Comparison of ENCODE assay signal across 1 cellular context in the genomic region with DNA sequence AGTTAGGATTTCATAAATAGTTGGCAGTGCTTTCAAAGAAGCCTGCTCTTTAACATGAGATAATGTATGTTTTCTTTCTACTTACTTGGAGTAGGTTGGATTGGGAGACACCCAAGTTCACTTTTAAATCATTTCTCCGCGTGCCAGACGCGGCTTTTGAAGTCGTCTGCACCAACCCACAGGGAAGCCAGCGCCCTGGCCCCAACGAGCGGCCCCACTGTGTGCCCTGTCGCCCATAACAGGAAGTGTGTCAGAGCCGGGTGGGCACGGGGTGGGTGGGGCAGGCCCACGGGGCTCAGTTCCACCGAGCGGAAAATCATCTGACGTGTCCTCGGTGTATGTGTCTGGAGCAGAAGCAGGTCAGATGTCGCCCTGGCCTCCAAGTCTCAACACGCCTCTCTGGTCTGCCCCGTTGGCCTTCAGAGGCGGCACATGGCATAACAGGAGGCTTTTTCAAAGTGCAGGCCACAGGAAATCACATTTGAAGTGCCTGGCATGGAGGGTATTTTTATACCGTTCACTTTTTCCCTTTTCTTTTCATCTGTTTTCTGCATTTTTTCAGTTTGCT.
TF ChIP-seq lines count a peak whose summit lies in the region.

No MANE protein-coding gene starts in this region.

TF ChIP-seq in IMR-90, 13 proteins besides CTCF, POLR2A, EP300 and RAD21 (continued from another document):
- TF ChIP-seq MAFK (IDR thresholded peaks at IDR 0.05; ENCODE audit: low read depth, low read length) (no peak), RCOR1 (IDR thresholded peaks at IDR 0.05; ENCODE audit: insufficient replicate concordance, low read length) (no peak), MXI1 (IDR thresholded peaks at IDR 0.05; ENCODE audit: borderline replicate concordance, low read depth, low read length) (no peak), CHD1 (IDR thresholded peaks at IDR 0.05; ENCODE audit: low read depth, low read length) (no peak), SMC3 (IDR thresholded peaks at IDR 0.05; ENCODE audit: low read depth, low read length) (no peak)
- TF ChIP-seq, protein P1, sequence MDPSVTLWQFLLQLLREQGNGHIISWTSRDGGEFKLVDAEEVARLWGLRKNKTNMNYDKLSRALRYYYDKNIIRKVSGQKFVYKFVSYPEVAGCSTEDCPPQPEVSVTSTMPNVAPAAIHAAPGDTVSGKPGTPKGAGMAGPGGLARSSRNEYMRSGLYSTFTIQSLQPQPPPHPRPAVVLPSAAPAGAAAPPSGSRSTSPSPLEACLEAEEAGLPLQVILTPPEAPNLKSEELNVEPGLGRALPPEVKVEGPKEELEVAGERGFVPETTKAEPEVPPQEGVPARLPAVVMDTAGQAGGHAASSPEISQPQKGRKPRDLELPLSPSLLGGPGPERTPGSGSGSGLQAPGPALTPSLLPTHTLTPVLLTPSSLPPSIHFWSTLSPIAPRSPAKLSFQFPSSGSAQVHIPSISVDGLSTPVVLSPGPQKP (IDR thresholded peaks at IDR 0.05; ENCODE audit: borderline replicate concordance, low read depth, low read length), result no peak
